ENCODE assay signal across 8 cellular contexts in the genomic region with DNA sequence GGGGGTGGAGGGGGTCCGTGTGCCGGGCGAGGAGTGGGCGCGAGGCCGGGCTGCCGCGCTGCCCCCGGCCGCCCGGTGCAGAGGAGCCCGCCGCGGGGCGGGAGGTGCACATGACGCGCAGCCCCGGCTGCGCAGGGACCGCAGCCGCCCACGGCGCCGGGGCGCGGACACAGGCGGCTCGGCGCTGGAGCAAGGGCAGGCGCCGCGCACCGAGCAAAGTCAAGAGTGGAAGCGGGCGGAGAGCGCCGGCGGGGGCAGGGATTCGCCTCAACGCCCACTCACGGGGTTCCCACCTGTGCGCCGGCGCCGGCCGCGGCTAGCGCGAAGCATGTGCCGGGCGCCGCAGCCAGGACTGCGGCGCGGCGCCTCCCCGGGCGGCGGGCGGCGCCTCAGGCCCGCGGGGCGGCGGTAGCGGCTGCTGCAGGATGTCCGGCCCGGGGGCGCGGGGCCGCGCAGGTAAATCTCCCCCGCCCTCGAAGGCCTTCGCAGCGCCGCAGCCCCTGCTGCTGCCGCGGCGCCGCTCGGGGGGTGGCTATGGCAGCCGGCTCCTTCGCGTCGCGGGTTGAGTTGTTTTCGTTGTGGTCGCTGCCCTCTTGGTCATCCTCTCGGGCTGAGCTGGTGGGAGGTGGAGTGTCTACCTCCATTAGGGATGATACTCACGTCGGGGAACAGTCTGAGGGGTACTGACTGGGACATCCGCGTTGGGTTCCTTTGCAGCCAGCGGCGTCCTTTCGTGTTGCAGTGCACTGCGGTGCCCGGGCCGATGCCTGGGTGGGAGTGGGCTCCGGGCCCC.
A peak's percentile ranks its signal among the peaks of the same experiment; 100 is the strongest.
DNase-seq lines count a peak whose midpoint lies in the region; ATAC-seq and TF ChIP-seq lines count a peak whose summit lies in the region.

No MANE protein-coding gene starts in this region.

- H3K9ac ChIP-seq in PC-3 (ENCODE audit: low read length), result peak overlapping the region; percentile 69

- WGBS in esophagus squamous epithelium, 2 donors, result 0% methylated on average over 3 of the region's 101 CpGs; no CpG with 5 or more reads in 1 of the 2 donors

- H3K36me3 ChIP-seq in ACC112 (ENCODE audit: insufficient read depth, low read length), result no peaks in the 10 kb centered on the region
- H3K36me3 ChIP-seq in PC-3 (ENCODE audit: low read depth, low read length), result no peaks in the 10 kb centered on the region
- no peaks in the 10 kb centered on the region for H3K36me3 ChIP-seq in esophagus squamous epithelium
- no peaks in the 10 kb centered on the region for H3K36me3 ChIP-seq in muscle layer of duodenum (ENCODE audit: control insufficient read depth in 1 of 2, insufficient read depth in 2 of 2, low read length in 2 of 2)

- peak; percentile 17 for DNase-seq in PC-3
- DNase-seq in esophagus squamous epithelium (lab: John Stamatoyannopoulos, UW), result no peak
- no peak for DNase-seq in NCI-H2107 treated with DMSO at 0.1 percent for 48 hours (lab: John Stamatoyannopoulos, UW; ENCODE audit: unreplicated experiment)
- DNase-seq in activated naive CD4-positive, alpha-beta T cell treated with anti-CD3 and anti-CD28 coated beads for 36 hours, result no peak

- no peak overlapping the region for H3K4me3 Mint-ChIP-seq in activated naive CD4-positive, alpha-beta T cell treated with anti-CD3 and anti-CD28 coated beads for 36 hours

- H2AFZ ChIP-seq in ACC112 (ENCODE audit: low read length, unreplicated experiment) (peak overlapping the region; percentile 90), PC-3 (ENCODE audit: low read length) (peak overlapping the region; percentile 59)

- ATAC-seq in GM18502 (IDR thresholded peaks at IDR 0.05; ENCODE audit: poor library complexity, unreplicated experiment) (peak; percentile 74), HG02981 (IDR thresholded peaks at IDR 0.05; ENCODE audit: unreplicated experiment) (peak; percentile 59), PC-3 (peak; percentile 66)

- H3K9me2 ChIP-seq in PC-3 (replicated peaks; ENCODE audit: low read length), result no peaks in the 10 kb centered on the region

- BruUV-seq in PC-3 (replicated peaks; lab: Mats Ljungman, UMichigan), result no TSS peak

- H3F3A ChIP-seq in PC-3 (ENCODE audit: low read length, unreplicated experiment), result no peaks in the 10 kb centered on the region

- H3K4me3 ChIP-seq in ACC112 (ENCODE audit: low read depth, low read length) (peak overlapping the region; percentile 95), PC-3 (ENCODE audit: low read length) (peak overlapping the region; percentile 70), esophagus squamous epithelium (peak overlapping the region; percentile 26 to 68 (median 48)), muscle layer of duodenum (ENCODE audit: low read depth in 1 of 2, low read length in 2 of 2) (peak overlapping the region; percentile 49 to 67)

- H3K79me2 ChIP-seq in ACC112 (ENCODE audit: control insufficient read depth, insufficient read depth, low read length, unreplicated experiment) (peaks cover 19% of the 10 kb centered on the region), PC-3 (ENCODE audit: low read length) (peaks cover 29% of the 10 kb centered on the region)

- no peak for TF ChIP-seq POLR2A in esophagus squamous epithelium (IDR thresholded peaks at IDR 0.05)

- H3K36me3 Mint-ChIP-seq in activated naive CD4-positive, alpha-beta T cell treated with anti-CD3 and anti-CD28 coated beads for 36 hours (ENCODE audit: low read depth), result no peaks in the 10 kb centered on the region

- POLR2A ChIA-PET in PC-3 (lab: Charles Lee; ENCODE audit: unreplicated experiment), result no interaction called here

- H3K27me3 ChIP-seq in ACC112 (ENCODE audit: insufficient read depth, low read length) (no peaks in the 10 kb centered on the region), PC-3 (ENCODE audit: low read length) (no peaks in the 10 kb centered on the region), esophagus squamous epithelium (peaks cover 0 to 53% (median 4%) of the 10 kb centered on the region in 4 donors), muscle layer of duodenum (ENCODE audit: low read depth, low read length) (no peaks in the 10 kb centered on the region)

- CTCF ChIA-PET in PC-3 (lab: Charles Lee), result no interaction called here
- CTCF ChIA-PET in activated naive CD4-positive, alpha-beta T cell treated with anti-CD3 and anti-CD28 coated beads for 36 hours (lab: Charles Lee), result no interaction called here

- peaks cover 22% of the 10 kb centered on the region for H3K27me3 Mint-ChIP-seq in activated naive CD4-positive, alpha-beta T cell treated with anti-CD3 and anti-CD28 coated beads for 36 hours (ENCODE audit: low read depth)

- peaks cover 3% of the 10 kb centered on the region for H3K4me1 Mint-ChIP-seq in activated naive CD4-positive, alpha-beta T cell treated with anti-CD3 and anti-CD28 coated beads for 36 hours (ENCODE audit: low read depth)

- no peaks in the 10 kb centered on the region for H3K9me3 ChIP-seq in PC-3 (ENCODE audit: low read length)
- H3K9me3 ChIP-seq in esophagus squamous epithelium, result no peaks in the 10 kb centered on the region
- no peaks in the 10 kb centered on the region for H3K9me3 ChIP-seq in muscle layer of duodenum (ENCODE audit: control insufficient read depth in 1 of 2, low read length in 2 of 2)

- no peak overlapping the region for H3K27ac Mint-ChIP-seq in activated naive CD4-positive, alpha-beta T cell treated with anti-CD3 and anti-CD28 coated beads for 36 hours

- H4K20me1 ChIP-seq in PC-3 (ENCODE audit: low read length), result 0 out of 2 replicates have a peak, but pooled peaks cover 6% of the 10 kb centered on the region

- TF ChIP-seq CTCF in PC-3 (conservative IDR thresholded peaks at IDR 0.05; ENCODE audit: low read depth, low read length) (no peak), esophagus squamous epithelium (IDR thresholded peaks at IDR 0.05) (no peak)

- H3K27ac ChIP-seq in ACC112 (ENCODE audit: low read depth, low read length) (peak overlapping the region; percentile 67; the same call in 1 of the 2 replicates), PC-3 (ENCODE audit: low read length) (peak overlapping the region; percentile 79), esophagus squamous epithelium (peak overlapping the region in 3 of 4 donors; percentile 50 to 78 (median 76)), muscle layer of duodenum (ENCODE audit: low read length) (no peak overlapping the region)

- intact Hi-C loops in PC-3 (cut with micrococcal nuclease) (loop anchor here (5.0 to 10.0 kb wide), 4 partner anchors 141 to 371 kb away; no protein-coding TSS in a partner anchor), esophagus squamous epithelium (cut with DNase I) (no loop called here)
- intact Hi-C loops in activated naive CD4-positive, alpha-beta T cell treated with anti-CD3 and anti-CD28 coated beads for 36 hours (cut with micrococcal nuclease), result no loop called here

- H3K4me1 ChIP-seq in ACC112 (ENCODE audit: control insufficient read depth, insufficient read depth, low read length, unreplicated experiment), result peaks cover 9% of the 10 kb centered on the region
- peaks cover 6% of the 10 kb centered on the region; the same call in 1 of the 2 replicates for H3K4me1 ChIP-seq in PC-3 (ENCODE audit: insufficient read depth, low read length)
- peaks cover 0 to 17% (median 8%) of the 10 kb centered on the region in 3 donors for H3K4me1 ChIP-seq in esophagus squamous epithelium
- H3K4me1 ChIP-seq in muscle layer of duodenum (ENCODE audit: control insufficient read depth in 1 of 2, insufficient read depth in 2 of 2, low read length in 2 of 2), result no peaks in the 10 kb centered on the region

- H3K9me3 Mint-ChIP-seq in activated naive CD4-positive, alpha-beta T cell treated with anti-CD3 and anti-CD28 coated beads for 36 hours, result no peaks in the 10 kb centered on the region

- peak overlapping the region; percentile 82 for H3K4me2 ChIP-seq in PC-3 (ENCODE audit: low read length)
